12 cellular contexts compared by ENCODE assay signal in the genomic region with DNA sequence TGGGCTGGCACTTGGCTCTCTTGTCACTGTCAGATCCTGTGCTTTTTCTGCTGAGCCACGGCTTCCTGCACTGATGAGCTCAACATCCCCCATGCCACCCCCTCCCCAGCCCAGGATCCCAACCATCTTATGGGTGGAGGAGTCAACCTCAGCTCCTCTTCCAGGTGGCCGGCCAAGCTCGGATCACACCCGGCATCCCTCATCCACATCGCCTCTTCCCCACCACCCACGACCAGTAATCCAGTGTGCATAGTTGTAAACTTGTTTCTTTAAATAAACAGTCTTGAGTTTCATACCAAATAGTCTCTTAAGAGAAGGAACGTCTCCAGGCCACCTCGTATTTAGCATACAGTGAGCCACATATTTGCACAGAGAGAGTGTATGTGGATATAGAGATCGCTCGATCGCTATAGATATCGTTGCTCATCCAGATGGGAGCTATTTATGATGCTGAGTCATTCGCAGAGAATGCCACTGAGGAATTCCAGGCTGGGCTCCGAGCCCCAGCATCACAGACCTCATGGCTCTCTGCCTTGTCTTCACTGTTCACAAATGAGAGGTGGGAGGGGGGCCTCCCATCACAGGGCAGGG.
DNase-seq lines count a peak whose midpoint lies in the region; ATAC-seq, FAIRE-seq and TF ChIP-seq lines count a peak whose summit lies in the region.
"Had no signal": no experiment of that assay in that cellular context is flagged by ENCODE, and none has a peak within 500 bp of the region (broad histone marks: within the 10 kb centered on the region; RNA-seq: fewer than 3 reads in every experiment).

No MANE protein-coding gene starts in this region.

- no peak for TF ChIP-seq CTCF in astrocyte of the cerebellum (IDR thresholded peaks at IDR 0.05; ENCODE audit: low read depth, low read length, missing control alignments)

- H3K4me3 ChIP-seq in astrocyte of the cerebellum (ENCODE audit: low read depth, low read length): no peak overlapping the region

- DNase-seq in Ammon's horn (ENCODE audit: low spot score) (peak; percentile 49), HTR-8/SVneo (ENCODE audit: insufficient read length, low spot score) (peak; percentile 86), astrocyte of the cerebellum (ENCODE audit: low read depth) (peak; percentile 72), left kidney (ENCODE audit: low read depth, low spot score) (peak; percentile 59), NCI-H748 (lab: John Stamatoyannopoulos, UW; ENCODE audit: unreplicated experiment) (no peak), NCI-H1105 treated with DMSO at 0.1 percent for 48 hours (lab: John Stamatoyannopoulos, UW) (no peak)
- DNase-seq: GF-D8, NCI-H1417 had no signal

- ATAC-seq in HG02870 (IDR thresholded peaks at IDR 0.05; ENCODE audit: unreplicated experiment) (no peak), HG03457 (IDR thresholded peaks at IDR 0.05; ENCODE audit: unreplicated experiment) (no peak)
- ATAC-seq: sciatic nerve; stimulated activated memory B cell treated with anti-CD40 and anti-IgM and Interleukin-4, amounts not matched to agents 10 μg/mL and 1 μg/mL and 100 μg/mL, for 72 hours had no signal

- peak; percentile 80 for FAIRE-seq in HTR-8/SVneo (lab: Jason Lieb, UNC)

- in situ Hi-C loops in astrocyte of the cerebellum (cut with HindIII; ENCODE audit: low sequenced_read_pairs): loop anchor here (5.0 kb wide), 1 partner anchor 53 kb away; no protein-coding TSS in a partner anchor

Comparison
In these comparisons a context has a peak if more than half of its experiments do, and no peak if none do; other contexts are left out.
1. DNase-seq: peak in Ammon's horn (single experiment), HTR-8/SVneo (single experiment), astrocyte of the cerebellum (single experiment) and left kidney (single experiment); none in NCI-H748 (single experiment) and NCI-H1105 treated with DMSO at 0.1 percent for 48 hours (single experiment).